1 cellular context compared by ENCODE assay signal in the genomic region with DNA sequence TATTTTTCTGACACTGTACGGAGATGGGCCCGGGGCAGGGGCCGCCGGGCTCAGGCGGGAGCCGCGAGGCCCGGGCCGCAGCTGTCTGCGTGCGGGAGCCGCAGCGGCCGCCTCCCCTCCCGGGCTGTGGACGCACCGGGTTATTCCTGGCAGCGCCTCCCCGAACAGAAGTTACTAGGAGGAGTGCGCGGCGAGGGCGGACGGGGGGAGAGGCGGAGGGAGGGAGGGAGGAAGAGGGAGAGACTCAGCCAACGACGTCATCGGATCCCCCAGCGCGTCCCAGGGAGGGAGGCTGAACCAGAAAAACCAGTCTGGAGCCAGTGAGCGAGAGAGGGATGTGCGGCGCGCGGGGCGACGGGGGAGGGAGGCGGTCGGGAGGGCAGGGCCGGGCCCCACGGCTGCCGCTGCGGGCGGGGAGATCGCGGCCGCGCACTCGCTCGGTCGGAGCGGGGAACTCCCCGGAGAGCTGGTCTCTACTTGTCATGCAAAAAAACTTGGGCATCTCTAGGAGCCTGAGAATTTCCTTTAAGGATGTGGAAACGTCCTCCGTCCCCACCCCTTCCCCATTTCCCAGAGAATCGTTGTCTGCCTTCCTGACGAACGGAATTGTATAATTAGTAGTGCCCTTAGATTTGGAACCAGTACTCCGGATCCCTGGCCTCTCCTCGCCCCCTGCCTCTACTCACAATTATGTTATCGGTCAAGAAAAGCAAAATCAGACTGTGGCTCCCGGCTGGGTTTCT.
A peak's percentile ranks its signal among the peaks of the same experiment; 100 is the strongest.
TF ChIP-seq lines count a peak whose summit lies in the region.

No MANE protein-coding gene starts in this region.

TF ChIP-seq in GM12878, 131 proteins besides CTCF, POLR2A, EP300 and RAD21 (continued from another document and continues in another):
- TF ChIP-seq RBBP5 (conservative IDR thresholded peaks at IDR 0.05) (no peak), HCFC1 (IDR thresholded peaks at IDR 0.05; ENCODE audit: low read length) (no peak), SUZ12 (IDR thresholded peaks at IDR 0.05; ENCODE audit: unreplicated experiment) (no peak), MEF2A (IDR thresholded peaks at IDR 0.05; ENCODE audit: insufficient read depth, low read depth, low read length) (no peak), HDAC6 (IDR thresholded peaks at IDR 0.05; ENCODE audit: unreplicated experiment) (no peak), TBL1XR1 (IDR thresholded peaks at IDR 0.05; ENCODE audit: low read depth, low read length) (no peak; the same call in 1 of the 2 replicates), MYC (IDR thresholded peaks at IDR 0.05; ENCODE audit: insufficient read depth, insufficient read length, insufficient replicate concordance, low read length, severe bottlenecking) (no peak), PAX5 (IDR thresholded peaks at IDR 0.05; ENCODE audit: borderline replicate concordance, low read depth, low read length) (peak; percentile 29; the same call in 1 of the 2 replicates), ZBED1 (IDR thresholded peaks at IDR 0.05; ENCODE audit: borderline replicate concordance) (no peak), EGR1 (IDR thresholded peaks at IDR 0.05; ENCODE audit: borderline replicate concordance in 1 of 2, low read depth in 2 of 2, low read length in 2 of 2) (peak in 1 of 2 experiments; percentile 33; a peak in 1 of 3 replicates), TARDBP (IDR thresholded peaks at IDR 0.05; ENCODE audit: borderline replicate concordance) (no peak), CREB1 (IDR thresholded peaks at IDR 0.05; ENCODE audit: low read depth) (peak; percentile 88), SIX5 (IDR thresholded peaks at IDR 0.05; ENCODE audit: low read depth, low read length, severe bottlenecking) (no peak), RFX5 (IDR thresholded peaks at IDR 0.05; ENCODE audit: low read depth, low read length) (no peak), RB1 (IDR thresholded peaks at IDR 0.05; ENCODE audit: borderline replicate concordance) (no peak), JUND (IDR thresholded peaks at IDR 0.05; ENCODE audit: low read depth, low read length) (0 out of 2 replicates have a peak, but pooled peaks have one; percentile 14), BMI1 (IDR thresholded peaks at IDR 0.05; ENCODE audit: borderline replicate concordance) (no peak), ASH2L (IDR thresholded peaks at IDR 0.05; ENCODE audit: borderline replicate concordance, low read depth) (no peak; the same call in 1 of the 2 replicates), YBX1 (IDR thresholded peaks at IDR 0.05) (no peak), ZZZ3 (IDR thresholded peaks at IDR 0.05; ENCODE audit: control insufficient read depth, insufficient read length, low read depth) (no peak), FOXM1 (IDR thresholded peaks at IDR 0.05; ENCODE audit: low read depth, low read length) (peak; percentile 44; the same call in 1 of the 2 replicates), IKZF2 (IDR thresholded peaks at IDR 0.05) (peak; percentile 60 to 64; a peak in 2 of 4 replicates), SMAD1 (IDR thresholded peaks at IDR 0.05; ENCODE audit: low read depth, partially characterized antibody) (no peak), TCF12 (IDR thresholded peaks at IDR 0.05; ENCODE audit: low read depth, low read length) (peak; percentile 21; the same call in 1 of the 2 replicates), MTA2 (IDR thresholded peaks at IDR 0.05; ENCODE audit: low read depth) (no peak), CHD4 (IDR thresholded peaks at IDR 0.05) (no peak)
- TF ChIP-seq, protein P1, sequence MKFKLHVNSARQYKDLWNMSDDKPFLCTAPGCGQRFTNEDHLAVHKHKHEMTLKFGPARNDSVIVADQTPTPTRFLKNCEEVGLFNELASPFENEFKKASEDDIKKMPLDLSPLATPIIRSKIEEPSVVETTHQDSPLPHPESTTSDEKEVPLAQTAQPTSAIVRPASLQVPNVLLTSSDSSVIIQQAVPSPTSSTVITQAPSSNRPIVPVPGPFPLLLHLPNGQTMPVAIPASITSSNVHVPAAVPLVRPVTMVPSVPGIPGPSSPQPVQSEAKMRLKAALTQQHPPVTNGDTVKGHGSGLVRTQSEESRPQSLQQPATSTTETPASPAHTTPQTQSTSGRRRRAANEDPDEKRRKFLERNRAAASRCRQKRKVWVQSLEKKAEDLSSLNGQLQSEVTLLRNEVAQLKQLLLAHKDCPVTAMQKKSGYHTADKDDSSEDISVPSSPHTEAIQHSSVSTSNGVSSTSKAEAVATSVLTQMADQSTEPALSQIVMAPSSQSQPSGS (IDR thresholded peaks at IDR 0.05; ENCODE audit: low read length), result no peak; the same call in 1 of the 2 replicates
- TF ChIP-seq, protein P2, sequence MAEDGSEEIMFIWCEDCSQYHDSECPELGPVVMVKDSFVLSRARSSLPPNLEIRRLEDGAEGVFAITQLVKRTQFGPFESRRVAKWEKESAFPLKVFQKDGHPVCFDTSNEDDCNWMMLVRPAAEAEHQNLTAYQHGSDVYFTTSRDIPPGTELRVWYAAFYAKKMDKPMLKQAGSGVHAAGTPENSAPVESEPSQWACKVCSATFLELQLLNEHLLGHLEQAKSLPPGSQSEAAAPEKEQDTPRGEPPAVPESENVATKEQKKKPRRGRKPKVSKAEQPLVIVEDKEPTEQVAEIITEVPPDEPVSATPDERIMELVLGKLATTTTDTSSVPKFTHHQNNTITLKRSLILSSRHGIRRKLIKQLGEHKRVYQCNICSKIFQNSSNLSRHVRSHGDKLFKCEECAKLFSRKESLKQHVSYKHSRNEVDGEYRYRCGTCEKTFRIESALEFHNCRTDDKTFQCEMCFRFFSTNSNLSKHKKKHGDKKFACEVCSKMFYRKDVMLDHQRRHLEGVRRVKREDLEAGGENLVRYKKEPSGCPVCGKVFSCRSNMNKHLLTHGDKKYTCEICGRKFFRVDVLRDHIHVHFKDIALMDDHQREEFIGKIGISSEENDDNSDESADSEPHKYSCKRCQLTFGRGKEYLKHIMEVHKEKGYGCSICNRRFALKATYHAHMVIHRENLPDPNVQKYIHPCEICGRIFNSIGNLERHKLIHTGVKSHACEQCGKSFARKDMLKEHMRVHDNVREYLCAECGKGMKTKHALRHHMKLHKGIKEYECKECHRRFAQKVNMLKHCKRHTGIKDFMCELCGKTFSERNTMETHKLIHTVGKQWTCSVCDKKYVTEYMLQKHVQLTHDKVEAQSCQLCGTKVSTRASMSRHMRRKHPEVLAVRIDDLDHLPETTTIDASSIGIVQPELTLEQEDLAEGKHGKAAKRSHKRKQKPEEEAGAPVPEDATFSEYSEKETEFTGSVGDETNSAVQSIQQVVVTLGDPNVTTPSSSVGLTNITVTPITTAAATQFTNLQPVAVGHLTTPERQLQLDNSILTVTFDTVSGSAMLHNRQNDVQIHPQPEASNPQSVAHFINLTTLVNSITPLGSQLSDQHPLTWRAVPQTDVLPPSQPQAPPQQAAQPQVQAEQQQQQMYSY (CRISPR knock-in tag; IDR thresholded peaks at IDR 0.05), result 0 out of 2 replicates have a peak, but pooled peaks have one; percentile 54
- TF ChIP-seq, protein P3, sequence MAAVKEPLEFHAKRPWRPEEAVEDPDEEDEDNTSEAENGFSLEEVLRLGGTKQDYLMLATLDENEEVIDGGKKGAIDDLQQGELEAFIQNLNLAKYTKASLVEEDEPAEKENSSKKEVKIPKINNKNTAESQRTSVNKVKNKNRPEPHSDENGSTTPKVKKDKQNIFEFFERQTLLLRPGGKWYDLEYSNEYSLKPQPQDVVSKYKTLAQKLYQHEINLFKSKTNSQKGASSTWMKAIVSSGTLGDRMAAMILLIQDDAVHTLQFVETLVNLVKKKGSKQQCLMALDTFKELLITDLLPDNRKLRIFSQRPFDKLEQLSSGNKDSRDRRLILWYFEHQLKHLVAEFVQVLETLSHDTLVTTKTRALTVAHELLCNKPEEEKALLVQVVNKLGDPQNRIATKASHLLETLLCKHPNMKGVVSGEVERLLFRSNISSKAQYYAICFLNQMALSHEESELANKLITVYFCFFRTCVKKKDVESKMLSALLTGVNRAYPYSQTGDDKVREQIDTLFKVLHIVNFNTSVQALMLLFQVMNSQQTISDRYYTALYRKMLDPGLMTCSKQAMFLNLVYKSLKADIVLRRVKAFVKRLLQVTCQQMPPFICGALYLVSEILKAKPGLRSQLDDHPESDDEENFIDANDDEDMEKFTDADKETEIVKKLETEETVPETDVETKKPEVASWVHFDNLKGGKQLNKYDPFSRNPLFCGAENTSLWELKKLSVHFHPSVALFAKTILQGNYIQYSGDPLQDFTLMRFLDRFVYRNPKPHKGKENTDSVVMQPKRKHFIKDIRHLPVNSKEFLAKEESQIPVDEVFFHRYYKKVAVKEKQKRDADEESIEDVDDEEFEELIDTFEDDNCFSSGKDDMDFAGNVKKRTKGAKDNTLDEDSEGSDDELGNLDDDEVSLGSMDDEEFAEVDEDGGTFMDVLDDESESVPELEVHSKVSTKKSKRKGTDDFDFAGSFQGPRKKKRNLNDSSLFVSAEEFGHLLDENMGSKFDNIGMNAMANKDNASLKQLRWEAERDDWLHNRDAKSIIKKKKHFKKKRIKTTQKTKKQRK (IDR thresholded peaks at IDR 0.05; ENCODE audit: low read depth, low read length), result no peak
- TF ChIP-seq, protein P4, sequence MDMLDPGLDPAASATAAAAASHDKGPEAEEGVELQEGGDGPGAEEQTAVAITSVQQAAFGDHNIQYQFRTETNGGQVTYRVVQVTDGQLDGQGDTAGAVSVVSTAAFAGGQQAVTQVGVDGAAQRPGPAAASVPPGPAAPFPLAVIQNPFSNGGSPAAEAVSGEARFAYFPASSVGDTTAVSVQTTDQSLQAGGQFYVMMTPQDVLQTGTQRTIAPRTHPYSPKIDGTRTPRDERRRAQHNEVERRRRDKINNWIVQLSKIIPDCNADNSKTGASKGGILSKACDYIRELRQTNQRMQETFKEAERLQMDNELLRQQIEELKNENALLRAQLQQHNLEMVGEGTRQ (IDR thresholded peaks at IDR 0.05; ENCODE audit: borderline replicate concordance, low read depth, low read length), result no peak; the same call in 1 of the 2 replicates
- TF ChIP-seq, protein P5, sequence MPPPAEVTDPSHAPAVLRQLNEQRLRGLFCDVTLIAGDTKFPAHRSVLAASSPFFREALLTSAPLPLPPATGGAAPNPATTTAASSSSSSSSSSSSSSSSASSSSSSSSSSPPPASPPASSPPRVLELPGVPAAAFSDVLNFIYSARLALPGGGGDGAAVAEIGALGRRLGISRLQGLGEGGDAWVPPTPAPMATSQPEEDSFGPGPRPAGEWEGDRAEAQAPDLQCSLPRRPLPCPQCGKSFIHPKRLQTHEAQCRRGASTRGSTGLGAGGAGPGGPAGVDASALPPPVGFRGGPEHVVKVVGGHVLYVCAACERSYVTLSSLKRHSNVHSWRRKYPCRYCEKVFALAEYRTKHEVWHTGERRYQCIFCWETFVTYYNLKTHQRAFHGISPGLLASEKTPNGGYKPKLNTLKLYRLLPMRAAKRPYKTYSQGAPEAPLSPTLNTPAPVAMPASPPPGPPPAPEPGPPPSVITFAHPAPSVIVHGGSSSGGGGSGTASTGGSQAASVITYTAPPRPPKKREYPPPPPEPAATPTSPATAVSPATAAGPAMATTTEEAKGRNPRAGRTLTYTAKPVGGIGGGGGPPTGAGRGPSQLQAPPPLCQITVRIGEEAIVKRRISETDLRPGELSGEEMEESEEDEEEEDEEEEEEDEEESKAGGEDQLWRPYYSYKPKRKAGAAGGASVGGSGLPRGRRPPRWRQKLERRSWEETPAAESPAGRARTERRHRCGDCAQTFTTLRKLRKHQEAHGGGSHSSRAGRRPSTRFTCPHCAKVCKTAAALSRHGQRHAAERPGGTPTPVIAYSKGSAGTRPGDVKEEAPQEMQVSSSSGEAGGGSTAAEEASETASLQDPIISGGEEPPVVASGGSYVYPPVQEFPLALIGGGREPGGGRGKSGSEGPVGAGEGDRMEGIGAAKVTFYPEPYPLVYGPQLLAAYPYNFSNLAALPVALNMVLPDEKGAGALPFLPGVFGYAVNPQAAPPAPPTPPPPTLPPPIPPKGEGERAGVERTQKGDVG (CRISPR knock-in tag; IDR thresholded peaks at IDR 0.05), result no peak
- TF ChIP-seq, protein P6, sequence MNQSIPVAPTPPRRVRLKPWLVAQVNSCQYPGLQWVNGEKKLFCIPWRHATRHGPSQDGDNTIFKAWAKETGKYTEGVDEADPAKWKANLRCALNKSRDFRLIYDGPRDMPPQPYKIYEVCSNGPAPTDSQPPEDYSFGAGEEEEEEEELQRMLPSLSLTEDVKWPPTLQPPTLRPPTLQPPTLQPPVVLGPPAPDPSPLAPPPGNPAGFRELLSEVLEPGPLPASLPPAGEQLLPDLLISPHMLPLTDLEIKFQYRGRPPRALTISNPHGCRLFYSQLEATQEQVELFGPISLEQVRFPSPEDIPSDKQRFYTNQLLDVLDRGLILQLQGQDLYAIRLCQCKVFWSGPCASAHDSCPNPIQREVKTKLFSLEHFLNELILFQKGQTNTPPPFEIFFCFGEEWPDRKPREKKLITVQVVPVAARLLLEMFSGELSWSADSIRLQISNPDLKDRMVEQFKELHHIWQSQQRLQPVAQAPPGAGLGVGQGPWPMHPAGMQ (IDR thresholded peaks at IDR 0.05; ENCODE audit: borderline replicate concordance), result no peak
- TF ChIP-seq, protein P7, sequence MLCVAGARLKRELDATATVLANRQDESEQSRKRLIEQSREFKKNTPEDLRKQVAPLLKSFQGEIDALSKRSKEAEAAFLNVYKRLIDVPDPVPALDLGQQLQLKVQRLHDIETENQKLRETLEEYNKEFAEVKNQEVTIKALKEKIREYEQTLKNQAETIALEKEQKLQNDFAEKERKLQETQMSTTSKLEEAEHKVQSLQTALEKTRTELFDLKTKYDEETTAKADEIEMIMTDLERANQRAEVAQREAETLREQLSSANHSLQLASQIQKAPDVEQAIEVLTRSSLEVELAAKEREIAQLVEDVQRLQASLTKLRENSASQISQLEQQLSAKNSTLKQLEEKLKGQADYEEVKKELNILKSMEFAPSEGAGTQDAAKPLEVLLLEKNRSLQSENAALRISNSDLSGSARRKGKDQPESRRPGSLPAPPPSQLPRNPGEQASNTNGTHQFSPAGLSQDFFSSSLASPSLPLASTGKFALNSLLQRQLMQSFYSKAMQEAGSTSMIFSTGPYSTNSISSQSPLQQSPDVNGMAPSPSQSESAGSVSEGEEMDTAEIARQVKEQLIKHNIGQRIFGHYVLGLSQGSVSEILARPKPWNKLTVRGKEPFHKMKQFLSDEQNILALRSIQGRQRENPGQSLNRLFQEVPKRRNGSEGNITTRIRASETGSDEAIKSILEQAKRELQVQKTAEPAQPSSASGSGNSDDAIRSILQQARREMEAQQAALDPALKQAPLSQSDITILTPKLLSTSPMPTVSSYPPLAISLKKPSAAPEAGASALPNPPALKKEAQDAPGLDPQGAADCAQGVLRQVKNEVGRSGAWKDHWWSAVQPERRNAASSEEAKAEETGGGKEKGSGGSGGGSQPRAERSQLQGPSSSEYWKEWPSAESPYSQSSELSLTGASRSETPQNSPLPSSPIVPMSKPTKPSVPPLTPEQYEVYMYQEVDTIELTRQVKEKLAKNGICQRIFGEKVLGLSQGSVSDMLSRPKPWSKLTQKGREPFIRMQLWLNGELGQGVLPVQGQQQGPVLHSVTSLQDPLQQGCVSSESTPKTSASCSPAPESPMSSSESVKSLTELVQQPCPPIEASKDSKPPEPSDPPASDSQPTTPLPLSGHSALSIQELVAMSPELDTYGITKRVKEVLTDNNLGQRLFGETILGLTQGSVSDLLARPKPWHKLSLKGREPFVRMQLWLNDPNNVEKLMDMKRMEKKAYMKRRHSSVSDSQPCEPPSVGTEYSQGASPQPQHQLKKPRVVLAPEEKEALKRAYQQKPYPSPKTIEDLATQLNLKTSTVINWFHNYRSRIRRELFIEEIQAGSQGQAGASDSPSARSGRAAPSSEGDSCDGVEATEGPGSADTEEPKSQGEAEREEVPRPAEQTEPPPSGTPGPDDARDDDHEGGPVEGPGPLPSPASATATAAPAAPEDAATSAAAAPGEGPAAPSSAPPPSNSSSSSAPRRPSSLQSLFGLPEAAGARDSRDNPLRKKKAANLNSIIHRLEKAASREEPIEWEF (IDR thresholded peaks at IDR 0.05; ENCODE audit: insufficient replicate concordance, low read depth, low read length), result no peak
